In genomic region chr19:10052602-10053360, GRCh38 we compare ENCODE assay signal across 30 cellular contexts. TPM values are rescaled to one million over a fixed set of nuclear protein-coding genes. Genes with fewer than 3 reads are reported as not detected.
"Had no signal": no experiment of that assay in that cellular context is flagged by ENCODE, and none has a peak within 500 bp of the region (broad histone marks: within the 10 kb centered on the region; RNA-seq: fewer than 3 reads in every experiment).

No MANE protein-coding gene starts in this region.

- ATAC-seq: activated naive CD8-positive, alpha-beta T cell treated with anti-CD3 and anti-CD28 coated beads, Interleukin-2, amount 50 U/mL, for 24 hours; activated T-cell treated with anti-CD3 and anti-CD28 coated beads, Interleukin-2, amount 50 U/mL, for 4 hours; K562 had no signal

- H3K36me3 Mint-ChIP-seq: activated CD4-positive, alpha-beta memory T cell treated with anti-CD3 and anti-CD28 coated beads for 36 hours; activated naive CD4-positive, alpha-beta T cell treated with anti-CD3 and anti-CD28 coated beads, Interleukin-2, amount 50 U/mL, for 72 hours had no signal

- H3K27ac Mint-ChIP-seq: activated B cell treated with CpG ODN at 0.5 μM for 24 hours; activated CD4-positive, alpha-beta memory T cell treated with anti-CD3 and anti-CD28 coated beads for 36 hours; activated CD4-positive, alpha-beta T cell treated with anti-CD3 and anti-CD28 coated beads, Interleukin-2, amount 10 ng/mL, durations not matched to agents 7 days and 5 days; activated naive CD4-positive, alpha-beta T cell treated with anti-CD3 and anti-CD28 coated beads, Interleukin-2, amount 50 U/mL, for 72 hours; activated naive CD8-positive, alpha-beta T cell treated with anti-CD3 and anti-CD28 coated beads, Interleukin-2, amount 50 U/mL, for 24 hours; T-helper 1 cell treated with Interleukin-12 subunit alpha and Interleukin-12 subunit beta and Interleukin-4 antibody, amounts not matched to agents 30 μg/mL and 1 μg/mL, for 36 hours had no signal

- H3K4me1 ChIP-seq: SJCRH30 had no signal

- H3K27ac ChIP-seq: brain microvascular endothelial cell, SJCRH30 had no signal

- H3K36me3 ChIP-seq: brain microvascular endothelial cell, SJCRH30 had no signal

- H3K9me3 ChIP-seq: SJCRH30, SK-N-SH had no signal

- H3K4me1 Mint-ChIP-seq: activated B cell treated with CpG ODN at 0.5 μM for 24 hours; activated CD4-positive, alpha-beta T cell treated with anti-CD3 and anti-CD28 coated beads, Interleukin-2, amount 10 ng/mL, durations not matched to agents 7 days and 5 days; activated naive CD8-positive, alpha-beta T cell treated with anti-CD3 and anti-CD28 coated beads, Interleukin-2, amount 50 U/mL, for 24 hours had no signal

- DNase-seq: activated B cell treated with CpG ODN at 0.5 μM for 24 hours; activated CD4-positive, alpha-beta memory T cell treated with anti-CD3 and anti-CD28 coated beads for 36 hours; activated CD4-positive, alpha-beta T cell treated with anti-CD3 and anti-CD28 coated beads for 1 hour; activated CD4-positive, alpha-beta T cell treated with anti-CD3 and anti-CD28 coated beads, Interleukin-2, amount 10 ng/mL, durations not matched to agents 7 days and 5 days; activated CD8-positive, alpha-beta memory T cell treated with anti-CD3 and anti-CD28 coated beads for 24 hours; activated effector memory CD4-positive, alpha-beta T cell treated with anti-CD3 and anti-CD28 coated beads, Interleukin-2, amount 50 U/mL, for 16 hours; activated naive CD4-positive, alpha-beta T cell treated with Interleukin-2 at 50 U/mL for 16 hours; activated naive CD8-positive, alpha-beta T cell treated with anti-CD3 and anti-CD28 coated beads, Interleukin-2, amount 50 U/mL, for 24 hours; activated T-cell treated with anti-CD3 and anti-CD28 coated beads, Interleukin-2, amount 50 U/mL, for 4 hours; amniotic stem cell; brain microvascular endothelial cell; cerebellar nuclear complex; Karpas-422; NCI-H1048; NCI-H146; NCI-H187 treated with DMSO at 0.1 percent for 48 hours; NCI-H2081 treated with DMSO at 0.1 percent for 48 hours; NCI-H446; NCI-H524; Right ventricle myocardium superior; RPMI8226; SJCRH30; SK-N-SH; SW 1271; T-helper 9 cell had no signal

- H3K4me2 ChIP-seq: SK-N-SH had no signal

- H3K9me2 ChIP-seq: SK-N-SH had no signal

- H3K4me3 ChIP-seq: K562, SJCRH30 had no signal

- H3K4me3 Mint-ChIP-seq: activated B cell treated with CpG ODN at 0.5 μM for 24 hours; activated CD4-positive, alpha-beta memory T cell treated with anti-CD3 and anti-CD28 coated beads for 36 hours; activated CD4-positive, alpha-beta T cell treated with anti-CD3 and anti-CD28 coated beads, Interleukin-2, amount 10 ng/mL, durations not matched to agents 7 days and 5 days; activated naive CD8-positive, alpha-beta T cell treated with anti-CD3 and anti-CD28 coated beads, Interleukin-2, amount 50 U/mL, for 24 hours; activated T-cell treated with anti-CD3 and anti-CD28 coated beads, Interleukin-2, amount 50 U/mL, for 4 hours; T-helper 1 cell treated with Interleukin-12 subunit alpha and Interleukin-12 subunit beta and Interleukin-4 antibody, amounts not matched to agents 30 μg/mL and 1 μg/mL, for 36 hours had no signal

- H3K27me3 ChIP-seq: brain microvascular endothelial cell, SJCRH30 had no signal

RNA-seq across cellular contexts. Expression of gene SHFL, which starts 33.3 kb away (rescaled TPM):
- total RNA-seq: SJCRH30 had no signal

RNA-seq across cellular contexts. Expression of gene RDH8, which starts 39.5 kb away (rescaled TPM):
- total RNA-seq: activated B cell treated with CpG ODN at 0.5 μM for 24 hours; activated CD4-positive, alpha-beta memory T cell treated with anti-CD3 and anti-CD28 coated beads for 36 hours; activated CD4-positive, alpha-beta T cell treated with anti-CD3 and anti-CD28 coated beads, Interleukin-2, amount 10 ng/mL, durations not matched to agents 7 days and 5 days; activated naive CD4-positive, alpha-beta T cell treated with anti-CD3 and anti-CD28 coated beads, Interleukin-2, amount 50 U/mL, for 72 hours; activated T-cell treated with anti-CD3 and anti-CD28 coated beads, Interleukin-2, amount 50 U/mL, for 4 hours; astrocyte; cardiac septum; K562; Right ventricle myocardium superior; SJCRH30 had no signal

RNA-seq across cellular contexts. Expression of gene COL5A3, which starts 42.5 kb away (rescaled TPM):
- total RNA-seq: activated B cell treated with CpG ODN at 0.5 μM for 24 hours, SJCRH30 had no signal

RNA-seq across cellular contexts. Expression of gene ANGPTL6, which starts 49.7 kb away (rescaled TPM):
- total RNA-seq: astrocyte, Right ventricle myocardium superior, SJCRH30 had no signal
